Comparison of ENCODE assay signal across 24 cellular contexts in genomic region chr6:118876201-118876600, GRCh38. TPM values are rescaled to one million over a fixed set of nuclear protein-coding genes. Genes with fewer than 3 reads are reported as not detected.
DNase-seq lines count a peak whose midpoint lies in the region; ATAC-seq, FAIRE-seq and TF ChIP-seq lines count a peak whose summit lies in the region.
"Had no signal": no experiment of that assay in that cellular context is flagged by ENCODE, and none has a peak within 500 bp of the region (broad histone marks: within the 10 kb centered on the region; RNA-seq: fewer than 3 reads in every experiment).

No MANE protein-coding gene starts in this region.

- no peak overlapping the region for H3K27ac ChIP-seq in HepG2 (ENCODE audit: extremely low read length, insufficient read depth, low read length)
- no peak overlapping the region for H3K27ac ChIP-seq in right lobe of liver
- H3K27ac ChIP-seq in epithelial cell of prostate: peak overlapping the region; percentile 25
- H3K27ac ChIP-seq: ascending aorta, colonic mucosa, spleen, uterus had no signal

- H3K79me2 ChIP-seq in HepG2 (ENCODE audit: insufficient read depth, low read length): no peaks in the 10 kb centered on the region

- CTCF ChIA-PET in HepG2 (lab: Yijun Ruan, JAX; ENCODE audit: low intra/inter-chr PET ratio, low total read pairs): no interaction called here

- H3K27me3 ChIP-seq in HepG2 (ENCODE audit: control insufficient read depth in 1 of 2, insufficient read depth in 2 of 2, low read length in 2 of 2) (no peaks in the 10 kb centered on the region), right lobe of liver (no peaks in the 10 kb centered on the region)
- H3K27me3 ChIP-seq: ascending aorta, colonic mucosa, spleen, uterus had no signal

- in situ Hi-C loops in HepG2 (cut with HindIII; ENCODE audit: extremely low pct_ligation_motif_present, low pct_unique_long_range_greater_than_20kb): no loop called here

- TF ChIP-seq POLR2A in HepG2 (IDR thresholded peaks at IDR 0.05; ENCODE audit: insufficient read depth in 1 of 2, low read depth in 2 of 2, low read length in 2 of 2): no peak
- TF ChIP-seq POLR2A in right lobe of liver (IDR thresholded peaks at IDR 0.05): no peak

- H3K4me1 ChIP-seq in HepG2 (ENCODE audit: insufficient read depth, low read length): 0 out of 2 replicates have a peak, but pooled peaks cover 5% of the 10 kb centered on the region
- H3K4me1 ChIP-seq in right lobe of liver: no peaks in the 10 kb centered on the region
- H3K4me1 ChIP-seq: ascending aorta, colonic mucosa, uterus had no signal

- DNase-seq in HepG2 (ENCODE audit: low spot score) (peak; percentile 39), right lobe of liver (no peak), SHP77 (lab: John Stamatoyannopoulos, UW) (peak; percentile 22 to 40), epithelial cell of prostate (ENCODE audit: low read depth, low spot score) (no peak), stromal cell of bone marrow (ENCODE audit: low read depth) (peak; percentile 10), H4 (ENCODE audit: low spot score) (no peak)
- DNase-seq: activated B cell treated with CpG ODN at 0.5 μM for 24 hours; activated CD8-positive, alpha-beta T cell treated with anti-CD3 and anti-CD28 coated beads, Interleukin-2, amount 10 ng/mL, durations not matched to agents 7 days and 5 days; activated naive CD4-positive, alpha-beta T cell treated with anti-CD3 and anti-CD28 coated beads for 36 hours; activated T-cell treated with anti-CD3 and anti-CD28 coated beads, Interleukin-2, amount 50 U/mL, for 24 hours; C1 segment of cervical spinal cord; colonic mucosa; foreskin melanocyte; Kasumi-1; spleen; stimulated activated CD4-positive, alpha-beta T cell treated with anti-CD3 and anti-CD28 coated beads, Interleukin-4, amount 100 ng/mL, for 4 hours; T-helper 2 cell; uterus had no signal

- no peak for TF ChIP-seq RAD21 in HepG2 (CRISPR knock-in tag; IDR thresholded peaks at IDR 0.05)

- H3K9me3 ChIP-seq in HepG2 (ENCODE audit: low read length) (no peaks in the 10 kb centered on the region), right lobe of liver (no peaks in the 10 kb centered on the region)
- H3K9me3 ChIP-seq: ascending aorta, colonic mucosa, spleen, uterus had no signal

- TF ChIP-seq CTCF in HepG2 (CRISPR knock-in tag; IDR thresholded peaks at IDR 0.05): no peak
- TF ChIP-seq CTCF in right lobe of liver (IDR thresholded peaks at IDR 0.05): no peak

- intact Hi-C loops in HepG2 (cut with micrococcal nuclease; ENCODE audit: unreplicated experiment): no loop called here
- intact Hi-C loops in right lobe of liver (cut with DNase I): no loop called here

- H3K4me3 ChIP-seq in HepG2 (replicated peaks in 1 of 3; ENCODE audit: insufficient read depth in 1 of 3, low read depth in 2 of 3, low read length in 3 of 3) (no peak overlapping the region), right lobe of liver (no peak overlapping the region)
- H3K4me3 ChIP-seq: ascending aorta, colonic mucosa, spleen, uterus had no signal

- H2AFZ ChIP-seq in HepG2 (ENCODE audit: low read length): no peak overlapping the region

- no peaks in the 10 kb centered on the region for H3K36me3 ChIP-seq in HepG2 (replicated peaks in 1 of 2; ENCODE audit: control insufficient read depth in 1 of 2, insufficient read depth in 2 of 2, low read length in 2 of 2)
- H3K36me3 ChIP-seq in right lobe of liver: no peaks in the 10 kb centered on the region
- H3K36me3 ChIP-seq: ascending aorta, colonic mucosa, uterus had no signal

- WGBS in HepG2 (ENCODE audit: low lambda C conversion rate): 95% methylated on average over 1 of the region's 1 CpG
- WGBS in right lobe of liver (ENCODE audit: insufficient coverage, low coverage, low lambda C conversion rate, missing lambda C conversion rate): 100% methylated on average over 1 of the region's 1 CpG

- no peak for FAIRE-seq in HepG2 (lab: Jason Lieb, UNC)
- FAIRE-seq: A204.1, endometrium, HTR-8/SVneo had no signal

- H3K9ac ChIP-seq in HepG2 (ENCODE audit: insufficient read depth, low read depth, low read length): no peak overlapping the region

- H3K4me2 ChIP-seq in HepG2 (ENCODE audit: low read depth, low read length): no peak overlapping the region

- no peak for ATAC-seq in HepG2
- no peak for ATAC-seq in right lobe of liver
- ATAC-seq in HG03565 (IDR thresholded peaks at IDR 0.05; ENCODE audit: unreplicated experiment): no peak
- no peak for ATAC-seq in GM19023 (IDR thresholded peaks at IDR 0.05; ENCODE audit: unreplicated experiment)
- ATAC-seq: activated CD8-positive, alpha-beta T cell treated with anti-CD3 and anti-CD28 coated beads, Interleukin-2, amount 10 ng/mL, durations not matched to agents 7 days and 5 days had no signal

- no TSS peak for BruUV-seq in HepG2 (replicated peaks; lab: Mats Ljungman, UMichigan)

- no peak for TF ChIP-seq EP300 in HepG2 (IDR thresholded peaks at IDR 0.05; ENCODE audit: low read depth in 2 of 2, low read length in 2 of 2)
- TF ChIP-seq EP300 in HepG2 (CRISPR knock-in tag; IDR thresholded peaks at IDR 0.05; ENCODE audit: borderline replicate concordance): no peak

- POLR2A ChIA-PET in HepG2 (lab: Yijun Ruan, JAX): no interaction called here

- H4K20me1 ChIP-seq in HepG2 (ENCODE audit: insufficient read depth, low read length): no peaks in the 10 kb centered on the region

TF ChIP-seq in HepG2, 621 proteins besides CTCF, POLR2A, EP300 and RAD21 (continues in another document):
- TF ChIP-seq, protein P1, sequence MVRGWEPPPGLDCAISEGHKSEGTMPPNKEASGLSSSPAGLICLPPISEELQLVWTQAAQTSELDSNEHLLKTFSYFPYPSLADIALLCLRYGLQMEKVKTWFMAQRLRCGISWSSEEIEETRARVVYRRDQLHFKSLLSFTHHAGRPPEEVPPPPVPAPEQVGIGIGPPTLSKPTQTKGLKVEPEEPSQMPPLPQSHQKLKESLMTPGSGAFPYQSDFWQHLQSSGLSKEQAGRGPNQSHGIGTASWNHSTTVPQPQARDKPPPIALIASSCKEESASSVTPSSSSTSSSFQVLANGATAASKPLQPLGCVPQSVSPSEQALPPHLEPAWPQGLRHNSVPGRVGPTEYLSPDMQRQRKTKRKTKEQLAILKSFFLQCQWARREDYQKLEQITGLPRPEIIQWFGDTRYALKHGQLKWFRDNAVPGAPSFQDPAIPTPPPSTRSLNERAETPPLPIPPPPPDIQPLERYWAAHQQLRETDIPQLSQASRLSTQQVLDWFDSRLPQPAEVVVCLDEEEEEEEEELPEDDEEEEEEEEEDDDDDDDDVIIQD (CRISPR knock-in tag; IDR thresholded peaks at IDR 0.05; ENCODE audit: low read depth): peak; percentile 72; the same call in 1 of the 2 replicates
- no peak for TF ChIP-seq NCOA5 (CRISPR knock-in tag; IDR thresholded peaks at IDR 0.05)

RNA-seq across cellular contexts. Expression of gene ASF1A, which starts 17.8 kb away (rescaled TPM):
- 49.9 and 85.2 TPM in 2 replicates for total RNA-seq in HepG2 (2016; rRNA removed; fragmentation: Illumina TruSeq; extraction: Trizol)
- 17.0 and 17.9 TPM in 2 replicates for total RNA-seq in HepG2 (2016; cell fraction: cytosol; rRNA removed; fragmentation: Illumina TruSeq; extraction: Trizol; ENCODE audit: low read depth)
- 54.7 and 88.6 TPM in 2 replicates for total RNA-seq in HepG2 (2016; cell fraction: insoluble cytoplasmic fraction; rRNA removed; fragmentation: Illumina TruSeq; extraction: Trizol)
- 30.4 and 36.4 TPM in 2 replicates for total RNA-seq in HepG2 (2016; cell fraction: membrane; rRNA removed; fragmentation: Illumina TruSeq; extraction: Trizol)
- 29.6 and 32.2 TPM in 2 replicates for total RNA-seq in HepG2 (2016; cell fraction: nucleus; rRNA removed; fragmentation: Illumina TruSeq; extraction: Trizol)
- polyA plus RNA-seq in HepG2 (2011; rRNA removed): 10.3 and 14.5 TPM in 2 replicates
- polyA plus RNA-seq in HepG2 (2011; cell fraction: cytosol; rRNA removed): 7.0 and 7.5 TPM in 2 replicates
- polyA plus RNA-seq in HepG2 (2011; cell fraction: nucleus; rRNA removed): 4.1 and 5.1 TPM in 2 replicates
- 19.9 and 21.0 TPM in 2 replicates for polyA plus RNA-seq in HepG2 (2012)
- polyA plus RNA-seq in HepG2 (2016; cell fraction: cytosol; fragmentation: Illumina TruSeq; extraction: Trizol; ENCODE audit: low read depth): 7.8 and 9.6 TPM in 2 replicates
- polyA plus RNA-seq in HepG2 (2016; cell fraction: insoluble cytoplasmic fraction; fragmentation: Illumina TruSeq; extraction: Trizol; ENCODE audit: low read depth): 78.3 and 79.2 TPM in 2 replicates
- 15.4 and 16.4 TPM in 2 replicates for polyA plus RNA-seq in HepG2 (2016; cell fraction: membrane; fragmentation: Illumina TruSeq; extraction: Trizol; ENCODE audit: low read depth)
- 33.6 and 34.4 TPM in 2 replicates for polyA plus RNA-seq in HepG2 (2016; cell fraction: nucleus; fragmentation: Illumina TruSeq; extraction: Trizol; ENCODE audit: insufficient read depth, low read depth)
- polyA minus RNA-seq in HepG2 (2011; rRNA and poly(A)+ RNA removed; ENCODE audit: low replicate concordance): 7.9 and 11.6 TPM in 2 replicates
- 10.0 and 11.0 TPM in 2 replicates for polyA minus RNA-seq in HepG2 (2011; cell fraction: cytosol; rRNA and poly(A)+ RNA removed)
- polyA minus RNA-seq in HepG2 (2011; cell fraction: nucleus; rRNA and poly(A)+ RNA removed): 17.8 and 22.7 TPM in 2 replicates
- total RNA-seq in right lobe of liver: 10 to 100 TPM in 2 of 6 experiments, 1 to 10 TPM in 4; 5.8 to 15.3 (median 8.3) TPM
- total RNA-seq in H4 (2014; rRNA removed; shearing (Covaris generic)): 36.7 and 46.3 TPM in 2 replicates

RNA-seq across cellular contexts. Expression of gene MCM9, which starts 58.8 kb away (rescaled TPM):
- 11.6 and 17.2 TPM in 2 replicates for total RNA-seq in HepG2 (2016; rRNA removed; fragmentation: Illumina TruSeq; extraction: Trizol)
- total RNA-seq in HepG2 (2016; cell fraction: cytosol; rRNA removed; fragmentation: Illumina TruSeq; extraction: Trizol; ENCODE audit: low read depth): 2.7 and 2.9 TPM in 2 replicates
- total RNA-seq in HepG2 (2016; cell fraction: insoluble cytoplasmic fraction; rRNA removed; fragmentation: Illumina TruSeq; extraction: Trizol): 10.8 and 16.0 TPM in 2 replicates
- 5.0 TPM in 2 replicates for total RNA-seq in HepG2 (2016; cell fraction: membrane; rRNA removed; fragmentation: Illumina TruSeq; extraction: Trizol)
- total RNA-seq in HepG2 (2016; cell fraction: nucleus; rRNA removed; fragmentation: Illumina TruSeq; extraction: Trizol): 37.0 and 37.6 TPM in 2 replicates
- 3.3 and 3.8 TPM in 2 replicates for polyA plus RNA-seq in HepG2 (2011; rRNA removed)
- 1.4 and 1.7 TPM in 2 replicates for polyA plus RNA-seq in HepG2 (2011; cell fraction: cytosol; rRNA removed)
- polyA plus RNA-seq in HepG2 (2011; cell fraction: nucleus; rRNA removed): 10.2 and 12.2 TPM in 2 replicates
- polyA plus RNA-seq in HepG2 (2012): 6.7 and 8.7 TPM in 2 replicates
- polyA plus RNA-seq in HepG2 (2016; cell fraction: cytosol; fragmentation: Illumina TruSeq; extraction: Trizol; ENCODE audit: low read depth): 0.57 and 0.58 TPM in 2 replicates
- polyA plus RNA-seq in HepG2 (2016; cell fraction: insoluble cytoplasmic fraction; fragmentation: Illumina TruSeq; extraction: Trizol; ENCODE audit: low read depth): 5.1 and 5.7 TPM in 2 replicates
- polyA plus RNA-seq in HepG2 (2016; cell fraction: membrane; fragmentation: Illumina TruSeq; extraction: Trizol; ENCODE audit: low read depth): 1.4 TPM in 2 replicates
- polyA plus RNA-seq in HepG2 (2016; cell fraction: nucleus; fragmentation: Illumina TruSeq; extraction: Trizol; ENCODE audit: insufficient read depth, low read depth): 24.3 and 25.6 TPM in 2 replicates
- polyA minus RNA-seq in HepG2 (2011; rRNA and poly(A)+ RNA removed; ENCODE audit: low replicate concordance): 7.4 and 13.2 TPM in 2 replicates
- 4.0 and 5.6 TPM in 2 replicates for polyA minus RNA-seq in HepG2 (2011; cell fraction: cytosol; rRNA and poly(A)+ RNA removed)
- 53.5 and 55.6 TPM in 2 replicates for polyA minus RNA-seq in HepG2 (2011; cell fraction: nucleus; rRNA and poly(A)+ RNA removed)
- 1 to 10 TPM; 4.3 to 7.6 (median 6.9) TPM for total RNA-seq in right lobe of liver
- total RNA-seq in H4 (2014; rRNA removed; shearing (Covaris generic)): 2.5 and 3.7 TPM in 2 replicates

Comparison
In these comparisons a context has a peak if more than half of its experiments do, and no peak if none do; other contexts are left out.
1. DNase-seq: peak in HepG2 (single experiment), SHP77 (2 of 2) and stromal cell of bone marrow (single experiment); none in right lobe of liver (0 of 3), epithelial cell of prostate (single experiment) and H4 (single experiment).